In genomic region chr6:28277746-28278145, GRCh38 we compare ENCODE assay signal across 34 cellular contexts. TPM values are rescaled to one million over a fixed set of nuclear protein-coding genes. Genes with fewer than 3 reads are reported as not detected.
"Had no signal": no experiment of that assay in that cellular context is flagged by ENCODE, and none has a peak within 500 bp of the region (broad histone marks: within the 10 kb centered on the region; RNA-seq: fewer than 3 reads in every experiment).

No MANE protein-coding gene starts in this region.

- H3K9me3 ChIP-seq: adrenal gland, body of pancreas, breast epithelium had no signal

- DNase-seq: activated CD4-positive, alpha-beta T cell treated with anti-CD3 and anti-CD28 coated beads for 36 hours; activated CD4-positive, alpha-beta T cell treated with anti-CD3 and anti-CD28 coated beads, Interleukin-2, amount 10 ng/mL, durations not matched to agents 7 days and 5 days; activated CD4-positive, alpha-beta T cell treated with anti-CD3 and anti-CD28 coated beads, Interleukin-2, amount 50 U/mL, for 48 hours; activated CD8-positive, alpha-beta T cell treated with anti-CD3 and anti-CD28 coated beads, Interleukin-2, amount 10 ng/mL, durations not matched to agents 7 days and 5 days; activated gamma-delta T cell; activated naive CD4-positive, alpha-beta T cell treated with Interleukin-2 at 50 U/mL for 16 hours; activated naive CD8-positive, alpha-beta T cell treated with anti-CD3 and anti-CD28 coated beads, Interleukin-2, amount 10 ng/mL, durations not matched to agents 7 days and 5 days; activated T-cell treated with anti-CD3 and anti-CD28 coated beads, Interleukin-2, amount 50 U/mL, for 24 hours; adrenal gland; body of pancreas; central memory CD4-positive, alpha-beta T cell; MM.1S; MV-4-11; NCI-H1092; NCI-H1436 treated with DMSO at 0.1 percent for 48 hours; NCI-H1694 treated with DMSO at 0.1 percent for 48 hours; NCI-H2029; NCI-H345; NCI-H524 treated with DMSO at 0.1 percent for 48 hours; SHP77; SJCRH30; T1000 had no signal

- H3K36me3 ChIP-seq: breast epithelium had no signal

- H3K27ac ChIP-seq: adrenal gland, body of pancreas, breast epithelium, KMS-11, SJCRH30, SK-N-MC had no signal

- FAIRE-seq: astrocyte, TTC549 had no signal

- H3K4me1 ChIP-seq: breast epithelium, SJCRH30 had no signal

- H3K27me3 ChIP-seq: adrenal gland, body of pancreas, breast epithelium, SJCRH30 had no signal

- H3K4me2 ChIP-seq: KMS-11 had no signal

- H3K4me3 ChIP-seq: adrenal gland, body of pancreas, breast epithelium, SJCRH30, SK-N-MC had no signal

- ATAC-seq: activated CD4-positive, alpha-beta T cell treated with anti-CD3 and anti-CD28 coated beads for 36 hours; activated CD4-positive, CD25-positive, alpha-beta regulatory T cell treated with anti-CD3 and anti-CD28 coated beads, Interleukin-2, amount 50 U/mL, for 24 hours; activated CD8-positive, alpha-beta T cell treated with anti-CD3 and anti-CD28 coated beads, Interleukin-2, amount 10 ng/mL, durations not matched to agents 7 days and 5 days; body of pancreas; Panc1 had no signal

- H3K9ac ChIP-seq: KMS-11 had no signal

RNA-seq across cellular contexts. Expression of gene NKAPL, which starts 18.6 kb away (rescaled TPM):
- total RNA-seq: activated CD8-positive, alpha-beta T cell treated with anti-CD3 and anti-CD28 coated beads, Interleukin-2, amount 10 ng/mL, durations not matched to agents 7 days and 5 days; activated naive CD8-positive, alpha-beta T cell treated with anti-CD3 and anti-CD28 coated beads, Interleukin-2, amount 10 ng/mL, durations not matched to agents 7 days and 5 days; activated T-helper 2 cell treated with anti-CD3 and anti-CD28 coated beads, Interferon-gamma antibody, Interleukin-2, Interleukin-4, amounts not matched to agents 10 μg/mL and 5 μg/mL and 100 μg/mL, durations not matched to agents 14 hours and 24 hours and 36 hours; astrocyte; LHCN-M2; NCI-H460; RPMI7951; SJCRH30; T-helper 2 cell treated with Interferon-gamma antibody and Interleukin-4, amounts not matched to agents 100 ng/mL and 5 ng/mL, for 36 hours had no signal
